9 cellular contexts compared by ENCODE assay signal in the genomic region with DNA sequence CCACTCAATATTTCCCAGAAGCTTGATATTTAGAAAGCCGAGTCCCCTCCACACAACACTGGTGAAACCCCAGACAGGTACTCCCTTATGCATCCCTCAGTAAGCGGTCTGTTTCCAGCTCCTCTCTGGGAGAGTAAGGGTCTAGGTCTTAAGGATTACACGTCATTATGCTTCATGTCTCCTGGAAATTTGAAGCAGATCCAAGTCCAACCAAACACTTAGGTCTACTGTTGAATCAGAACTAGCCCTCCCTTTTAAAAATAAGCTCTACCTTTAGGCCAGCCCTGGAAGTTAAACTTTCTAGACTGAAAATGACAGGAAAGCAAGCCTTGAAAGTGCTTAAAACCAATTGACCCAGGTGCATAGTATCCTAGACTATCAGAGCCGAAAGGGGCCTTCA. TPM values are rescaled to one million over a fixed set of nuclear protein-coding genes. Genes with fewer than 3 reads are reported as not detected.
DNase-seq lines count a peak whose midpoint lies in the region; ATAC-seq and TF ChIP-seq lines count a peak whose summit lies in the region.
"Had no signal": no experiment of that assay in that cellular context is flagged by ENCODE, and none has a peak within 500 bp of the region (broad histone marks: within the 10 kb centered on the region; RNA-seq: fewer than 3 reads in every experiment).

No MANE protein-coding gene starts in this region.

- peaks cover 64% of the 10 kb centered on the region for H3K4me1 Mint-ChIP-seq in activated CD4-positive, alpha-beta T cell treated with anti-CD3 and anti-CD28 coated beads, Interleukin-2, amount 10 ng/mL, durations not matched to agents 24 days and 14 days

- H3K4me1 ChIP-seq in lung (ENCODE audit: control insufficient read depth in 2 of 2, insufficient read depth in 2 of 2, low read length in 2 of 2) (peaks cover 11 to 13% of the 10 kb centered on the region in 2 donors), testis (peaks cover 57% of the 10 kb centered on the region)

- no peaks in the 10 kb centered on the region for H3K9me3 ChIP-seq in lung (ENCODE audit: control insufficient read depth in 2 of 2, insufficient read depth in 1 of 2, low read length in 1 of 2)
- no peaks in the 10 kb centered on the region for H3K9me3 ChIP-seq in testis

- H3K27ac Mint-ChIP-seq in activated CD4-positive, alpha-beta T cell treated with anti-CD3 and anti-CD28 coated beads, Interleukin-2, amount 10 ng/mL, durations not matched to agents 24 days and 14 days: peak overlapping the region; percentile 92

- H3K27ac ChIP-seq in lung (ENCODE audit: low read depth in 1 of 2, low read length in 1 of 2): peak overlapping the region; percentile 95 to 98
- H3K27ac ChIP-seq in testis: peak overlapping the region; percentile 83 to 94

- no peak for ATAC-seq in lung (ENCODE audit: insufficient read depth, low FRiP score)
- ATAC-seq in HG03175 (IDR thresholded peaks at IDR 0.05; ENCODE audit: unreplicated experiment): no peak

- TF ChIP-seq POLR2A in testis (IDR thresholded peaks at IDR 0.05): no peak

- TF ChIP-seq CTCF in lung (IDR thresholded peaks at IDR 0.05; ENCODE audit: control extremely low read depth, extremely low read depth) (no peak), testis (IDR thresholded peaks at IDR 0.05) (no peak)

- H3K4me3 Mint-ChIP-seq in activated CD4-positive, alpha-beta T cell treated with anti-CD3 and anti-CD28 coated beads, Interleukin-2, amount 10 ng/mL, durations not matched to agents 24 days and 14 days: peak overlapping the region; percentile 85

- H3K27me3 ChIP-seq in lung (ENCODE audit: control insufficient read depth, insufficient read depth) (no peaks in the 10 kb centered on the region), testis (no peaks in the 10 kb centered on the region)

- no peak overlapping the region for H3K4me3 ChIP-seq in lung
- H3K4me3 ChIP-seq in testis: peak overlapping the region in 1 of 2 donors; percentile 94

- no peak for DNase-seq in activated CD4-positive, alpha-beta T cell treated with anti-CD3 and anti-CD28 coated beads, Interleukin-2, amount 10 ng/mL, durations not matched to agents 24 days and 14 days
- no peak for DNase-seq in activated CD4-positive, alpha-beta T cell treated with anti-CD3 and anti-CD28 coated beads for 48 hours
- peak; percentile 67 for DNase-seq in astrocyte of the hippocampus (ENCODE audit: low read depth, low spot score)
- DNase-seq in lung (ENCODE audit: low spot score): no peak
- DNase-seq in testis: no peak
- DNase-seq in OCI-M2 (lab: John Stamatoyannopoulos, UW; ENCODE audit: unreplicated experiment): no peak
- DNase-seq in HuH-7 (ENCODE audit: low spot score): no peak
- DNase-seq: NCI-H1436 had no signal

- H3K36me3 ChIP-seq in lung (ENCODE audit: control insufficient read depth in 2 of 2, insufficient read depth in 2 of 2, low read length in 2 of 2) (peaks cover 4 to 16% of the 10 kb centered on the region in 2 donors), testis (ENCODE audit: low read depth, missing control alignments) (no peaks in the 10 kb centered on the region)

- intact Hi-C loops in activated CD4-positive, alpha-beta T cell treated with anti-CD3 and anti-CD28 coated beads, Interleukin-2, amount 10 ng/mL, durations not matched to agents 24 days and 14 days (cut with micrococcal nuclease): loop anchor here (5.0 kb wide), 1 partner anchor 284 kb away; the partner anchor contains the start of gene GTF3C2
- intact Hi-C loops in testis (cut with DNase I; ENCODE audit: low total_unique reads): no loop called here

- H3K36me3 Mint-ChIP-seq in activated CD4-positive, alpha-beta T cell treated with anti-CD3 and anti-CD28 coated beads, Interleukin-2, amount 10 ng/mL, durations not matched to agents 24 days and 14 days (ENCODE audit: low read depth): peaks cover 26% of the 10 kb centered on the region

- H3K27me3 Mint-ChIP-seq in activated CD4-positive, alpha-beta T cell treated with anti-CD3 and anti-CD28 coated beads, Interleukin-2, amount 10 ng/mL, durations not matched to agents 24 days and 14 days: no peaks in the 10 kb centered on the region

- 87 to 91% methylated on average over 4 of the region's 4 CpGs for WGBS in lung, 2 donors
- 48 to 60% methylated on average over 4 of the region's 4 CpGs for WGBS in testis, 2 donors

- H3K9me3 Mint-ChIP-seq in activated CD4-positive, alpha-beta T cell treated with anti-CD3 and anti-CD28 coated beads, Interleukin-2, amount 10 ng/mL, durations not matched to agents 24 days and 14 days: no peaks in the 10 kb centered on the region

RNA-seq across cellular contexts. Expression of gene OST4, which starts 1.5 kb away (rescaled TPM):
- total RNA-seq in activated CD4-positive, alpha-beta T cell treated with anti-CD3 and anti-CD28 coated beads, Interleukin-2, amount 10 ng/mL, durations not matched to agents 24 days and 14 days: 314 and 326 TPM in 2 replicates
- total RNA-seq in lung (100 to 1,000 TPM; 164 to 238 TPM), testis (100 to 1,000 TPM; 220 to 262 TPM)
- polyA plus RNA-seq in lung (100 to 1,000 TPM; 379 to 577 TPM), testis (ENCODE audit: insufficient read depth, low read depth, low replicate concordance) (297 TPM)

RNA-seq across cellular contexts. Expression of gene EMILIN1, which starts 5.5 kb away (rescaled TPM):
- 1.1 and 1.4 TPM in 2 replicates for total RNA-seq in activated CD4-positive, alpha-beta T cell treated with anti-CD3 and anti-CD28 coated beads, Interleukin-2, amount 10 ng/mL, durations not matched to agents 24 days and 14 days
- total RNA-seq in lung: 100 to 1,000 TPM in 1 of 2 donors, 10 to 100 TPM in 1; 88.4 to 163 TPM
- 10 to 100 TPM; 74.1 to 98.6 TPM for polyA plus RNA-seq in lung
- total RNA-seq in testis: 10 to 100 TPM; 29.2 to 50.7 TPM
- polyA plus RNA-seq in testis (ENCODE audit: insufficient read depth, low read depth, low replicate concordance): 35.9 TPM

RNA-seq across cellular contexts. Expression of gene KHK, which starts 13.6 kb away (rescaled TPM):
- 13.4 and 13.9 TPM in 2 replicates for total RNA-seq in activated CD4-positive, alpha-beta T cell treated with anti-CD3 and anti-CD28 coated beads, Interleukin-2, amount 10 ng/mL, durations not matched to agents 24 days and 14 days
- total RNA-seq in lung (1 to 10 TPM; 1.6 to 7.6 TPM), testis (10 to 100 TPM in 1 of 2 donors, 1 to 10 TPM in 1; 5.3 to 13.4 TPM)
- polyA plus RNA-seq in lung (1 to 10 TPM; 3.1 to 4.2 TPM), testis (ENCODE audit: insufficient read depth, low read depth, low replicate concordance) (11.5 TPM)

RNA-seq across cellular contexts. Expression of gene AGBL5, which starts 21.5 kb away (rescaled TPM):
- 13.9 and 14.1 TPM in 2 replicates for total RNA-seq in activated CD4-positive, alpha-beta T cell treated with anti-CD3 and anti-CD28 coated beads, Interleukin-2, amount 10 ng/mL, durations not matched to agents 24 days and 14 days
- total RNA-seq in lung (10 to 100 TPM; 17.3 to 22.3 TPM), testis (100 to 1,000 TPM; 227 to 294 TPM)
- polyA plus RNA-seq in lung (10 to 100 TPM in 1 of 2 donors, 1 to 10 TPM in 1; 8.6 to 11.6 TPM), testis (ENCODE audit: insufficient read depth, low read depth, low replicate concordance) (784 TPM)

RNA-seq across cellular contexts. Expression of gene TMEM214, which starts 40.2 kb away (rescaled TPM):
- total RNA-seq in activated CD4-positive, alpha-beta T cell treated with anti-CD3 and anti-CD28 coated beads, Interleukin-2, amount 10 ng/mL, durations not matched to agents 24 days and 14 days: 93.4 and 98.6 TPM in 2 replicates
- total RNA-seq in lung: 10 to 100 TPM; 34.3 to 99.2 TPM
- polyA plus RNA-seq in lung: 10 to 100 TPM; 56.7 to 62.5 TPM
- 10 to 100 TPM; 64.8 to 73.9 TPM for total RNA-seq in testis
- polyA plus RNA-seq in testis (ENCODE audit: insufficient read depth, low read depth, low replicate concordance): 81.9 TPM

Comparison
In these comparisons a context has a peak if more than half of its experiments do, and no peak if none do; other contexts are left out.
1. RNA of gene EMILIN1, which starts 5.5 kb away (total RNA-seq): 88.4 to 163 TPM in lung and 29.2 to 50.7 TPM in testis; 1.1 to 1.4 TPM in activated CD4-positive, alpha-beta T cell treated with anti-CD3 and anti-CD28 coated beads, Interleukin-2, amount 10 ng/mL, durations not matched to agents 24 days and 14 days; every median in the first group is over 10 times any median in the second.